ENCODE assay signal across 1 cellular context in the genomic region with DNA sequence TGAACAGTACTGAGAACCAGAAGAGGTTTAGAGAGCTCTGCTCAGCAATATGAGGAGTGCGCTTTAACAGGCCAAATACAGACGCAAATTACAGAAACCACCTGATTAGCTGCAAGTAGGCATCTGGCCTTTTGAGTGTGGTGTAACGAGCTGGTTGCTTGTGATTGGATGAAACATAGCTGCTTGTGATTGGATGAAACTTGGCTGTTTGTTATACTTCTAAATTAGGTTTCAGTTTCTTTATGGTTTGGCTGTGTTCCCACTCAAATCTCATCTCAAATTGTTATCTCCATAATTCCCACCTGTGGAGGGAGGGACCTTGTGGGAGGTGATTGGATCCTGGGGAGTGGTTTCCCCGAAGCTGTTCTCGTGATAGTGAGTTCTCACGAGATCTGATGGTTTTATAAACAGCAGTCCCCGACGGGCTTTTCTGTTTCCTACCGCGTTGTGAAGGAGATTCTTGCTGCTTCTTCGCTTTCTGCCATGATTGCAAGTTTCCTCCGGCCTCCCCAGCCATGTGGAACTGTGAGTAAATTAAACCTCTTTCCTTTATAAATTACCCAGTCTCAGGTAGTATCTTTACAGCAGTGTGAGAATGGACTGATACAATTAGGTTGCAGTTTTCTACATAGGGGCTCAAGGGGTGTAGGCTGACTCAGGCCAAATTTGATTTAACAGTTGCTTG.
A peak's percentile ranks its signal among the peaks of the same experiment; 100 is the strongest.
TF ChIP-seq lines count a peak whose summit lies in the region.

No MANE protein-coding gene starts in this region.

TF ChIP-seq in HepG2, 621 proteins besides CTCF, POLR2A, EP300 and RAD21 (continued from another document and continues in another):
- TF ChIP-seq, protein P1, sequence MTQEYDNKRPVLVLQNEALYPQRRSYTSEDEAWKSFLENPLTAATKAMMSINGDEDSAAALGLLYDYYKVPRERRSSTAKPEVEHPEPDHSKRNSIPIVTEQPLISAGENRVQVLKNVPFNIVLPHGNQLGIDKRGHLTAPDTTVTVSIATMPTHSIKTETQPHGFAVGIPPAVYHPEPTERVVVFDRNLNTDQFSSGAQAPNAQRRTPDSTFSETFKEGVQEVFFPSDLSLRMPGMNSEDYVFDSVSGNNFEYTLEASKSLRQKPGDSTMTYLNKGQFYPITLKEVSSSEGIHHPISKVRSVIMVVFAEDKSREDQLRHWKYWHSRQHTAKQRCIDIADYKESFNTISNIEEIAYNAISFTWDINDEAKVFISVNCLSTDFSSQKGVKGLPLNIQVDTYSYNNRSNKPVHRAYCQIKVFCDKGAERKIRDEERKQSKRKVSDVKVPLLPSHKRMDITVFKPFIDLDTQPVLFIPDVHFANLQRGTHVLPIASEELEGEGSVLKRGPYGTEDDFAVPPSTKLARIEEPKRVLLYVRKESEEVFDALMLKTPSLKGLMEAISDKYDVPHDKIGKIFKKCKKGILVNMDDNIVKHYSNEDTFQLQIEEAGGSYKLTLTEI (CRISPR knock-in tag; conservative IDR thresholded peaks at IDR 0.05), result no peak
- TF ChIP-seq HNRNPLL (IDR thresholded peaks at IDR 0.05; ENCODE audit: low read depth, low read length, poor library complexity, severe bottlenecking), result no peak
- no peak for TF ChIP-seq POLR2AphosphoS2 (IDR thresholded peaks at IDR 0.05; ENCODE audit: low read depth, low read length)
- TF ChIP-seq ARHGAP35 (CRISPR knock-in tag; IDR thresholded peaks at IDR 0.05; ENCODE audit: borderline replicate concordance), result no peak
- TF ChIP-seq, protein P2, sequence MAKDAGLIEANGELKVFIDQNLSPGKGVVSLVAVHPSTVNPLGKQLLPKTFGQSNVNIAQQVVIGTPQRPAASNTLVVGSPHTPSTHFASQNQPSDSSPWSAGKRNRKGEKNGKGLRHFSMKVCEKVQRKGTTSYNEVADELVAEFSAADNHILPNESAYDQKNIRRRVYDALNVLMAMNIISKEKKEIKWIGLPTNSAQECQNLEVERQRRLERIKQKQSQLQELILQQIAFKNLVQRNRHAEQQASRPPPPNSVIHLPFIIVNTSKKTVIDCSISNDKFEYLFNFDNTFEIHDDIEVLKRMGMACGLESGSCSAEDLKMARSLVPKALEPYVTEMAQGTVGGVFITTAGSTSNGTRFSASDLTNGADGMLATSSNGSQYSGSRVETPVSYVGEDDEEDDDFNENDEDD (CRISPR knock-in tag; IDR thresholded peaks at IDR 0.05; ENCODE audit: borderline replicate concordance), result no peak
- no peak for TF ChIP-seq HDAC6 (IDR thresholded peaks at IDR 0.05; ENCODE audit: low read depth, low read length)
- no peak; the same call in 1 of the 2 replicates for TF ChIP-seq DMAP1 (CRISPR knock-in tag; IDR thresholded peaks at IDR 0.05)
- no peak for TF ChIP-seq ZNF678 (CRISPR knock-in tag; IDR thresholded peaks at IDR 0.05)
- TF ChIP-seq ZNF672 (CRISPR knock-in tag; IDR thresholded peaks at IDR 0.05), result no peak
- no peak for TF ChIP-seq ZNF577 (CRISPR knock-in tag; IDR thresholded peaks at IDR 0.05; ENCODE audit: borderline replicate concordance, low read depth)
- TF ChIP-seq NFKBIZ (CRISPR knock-in tag; IDR thresholded peaks at IDR 0.05), result no peak
- TF ChIP-seq YEATS2 (CRISPR knock-in tag; IDR thresholded peaks at IDR 0.05; ENCODE audit: borderline replicate concordance), result peak; percentile 86
- TF ChIP-seq, protein P3, sequence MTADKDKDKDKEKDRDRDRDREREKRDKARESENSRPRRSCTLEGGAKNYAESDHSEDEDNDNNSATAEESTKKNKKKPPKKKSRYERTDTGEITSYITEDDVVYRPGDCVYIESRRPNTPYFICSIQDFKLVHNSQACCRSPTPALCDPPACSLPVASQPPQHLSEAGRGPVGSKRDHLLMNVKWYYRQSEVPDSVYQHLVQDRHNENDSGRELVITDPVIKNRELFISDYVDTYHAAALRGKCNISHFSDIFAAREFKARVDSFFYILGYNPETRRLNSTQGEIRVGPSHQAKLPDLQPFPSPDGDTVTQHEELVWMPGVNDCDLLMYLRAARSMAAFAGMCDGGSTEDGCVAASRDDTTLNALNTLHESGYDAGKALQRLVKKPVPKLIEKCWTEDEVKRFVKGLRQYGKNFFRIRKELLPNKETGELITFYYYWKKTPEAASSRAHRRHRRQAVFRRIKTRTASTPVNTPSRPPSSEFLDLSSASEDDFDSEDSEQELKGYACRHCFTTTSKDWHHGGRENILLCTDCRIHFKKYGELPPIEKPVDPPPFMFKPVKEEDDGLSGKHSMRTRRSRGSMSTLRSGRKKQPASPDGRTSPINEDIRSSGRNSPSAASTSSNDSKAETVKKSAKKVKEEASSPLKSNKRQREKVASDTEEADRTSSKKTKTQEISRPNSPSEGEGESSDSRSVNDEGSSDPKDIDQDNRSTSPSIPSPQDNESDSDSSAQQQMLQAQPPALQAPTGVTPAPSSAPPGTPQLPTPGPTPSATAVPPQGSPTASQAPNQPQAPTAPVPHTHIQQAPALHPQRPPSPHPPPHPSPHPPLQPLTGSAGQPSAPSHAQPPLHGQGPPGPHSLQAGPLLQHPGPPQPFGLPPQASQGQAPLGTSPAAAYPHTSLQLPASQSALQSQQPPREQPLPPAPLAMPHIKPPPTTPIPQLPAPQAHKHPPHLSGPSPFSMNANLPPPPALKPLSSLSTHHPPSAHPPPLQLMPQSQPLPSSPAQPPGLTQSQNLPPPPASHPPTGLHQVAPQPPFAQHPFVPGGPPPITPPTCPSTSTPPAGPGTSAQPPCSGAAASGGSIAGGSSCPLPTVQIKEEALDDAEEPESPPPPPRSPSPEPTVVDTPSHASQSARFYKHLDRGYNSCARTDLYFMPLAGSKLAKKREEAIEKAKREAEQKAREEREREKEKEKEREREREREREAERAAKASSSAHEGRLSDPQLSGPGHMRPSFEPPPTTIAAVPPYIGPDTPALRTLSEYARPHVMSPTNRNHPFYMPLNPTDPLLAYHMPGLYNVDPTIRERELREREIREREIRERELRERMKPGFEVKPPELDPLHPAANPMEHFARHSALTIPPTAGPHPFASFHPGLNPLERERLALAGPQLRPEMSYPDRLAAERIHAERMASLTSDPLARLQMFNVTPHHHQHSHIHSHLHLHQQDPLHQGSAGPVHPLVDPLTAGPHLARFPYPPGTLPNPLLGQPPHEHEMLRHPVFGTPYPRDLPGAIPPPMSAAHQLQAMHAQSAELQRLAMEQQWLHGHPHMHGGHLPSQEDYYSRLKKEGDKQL (CRISPR knock-in tag; IDR thresholded peaks at IDR 0.05; ENCODE audit: low read depth), result no peak
- TF ChIP-seq, protein P4, sequence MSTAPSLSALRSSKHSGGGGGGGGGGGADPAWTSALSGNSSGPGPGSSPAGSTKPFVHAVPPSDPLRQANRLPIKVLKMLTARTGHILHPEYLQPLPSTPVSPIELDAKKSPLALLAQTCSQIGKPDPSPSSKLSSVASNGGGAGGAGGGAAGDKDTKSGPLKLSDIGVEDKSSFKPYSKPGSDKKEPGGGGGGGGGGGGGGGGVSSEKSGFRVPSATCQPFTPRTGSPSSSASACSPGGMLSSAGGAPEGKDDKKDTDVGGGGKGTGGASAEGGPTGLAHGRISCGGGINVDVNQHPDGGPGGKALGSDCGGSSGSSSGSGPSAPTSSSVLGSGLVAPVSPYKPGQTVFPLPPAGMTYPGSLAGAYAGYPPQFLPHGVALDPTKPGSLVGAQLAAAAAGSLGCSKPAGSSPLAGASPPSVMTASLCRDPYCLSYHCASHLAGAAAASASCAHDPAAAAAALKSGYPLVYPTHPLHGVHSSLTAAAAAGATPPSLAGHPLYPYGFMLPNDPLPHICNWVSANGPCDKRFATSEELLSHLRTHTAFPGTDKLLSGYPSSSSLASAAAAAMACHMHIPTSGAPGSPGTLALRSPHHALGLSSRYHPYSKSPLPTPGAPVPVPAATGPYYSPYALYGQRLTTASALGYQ (CRISPR knock-in tag; IDR thresholded peaks at IDR 0.05), result peak; percentile 62
- no peak for TF ChIP-seq ZNF841 (CRISPR knock-in tag; IDR thresholded peaks at IDR 0.05; ENCODE audit: borderline replicate concordance)
- no peak for TF ChIP-seq ISL2 (CRISPR knock-in tag; IDR thresholded peaks at IDR 0.05)
- TF ChIP-seq ZNF816 (CRISPR knock-in tag; IDR thresholded peaks at IDR 0.05; ENCODE audit: borderline replicate concordance), result 0 out of 2 replicates have a peak, but pooled peaks have one; percentile 74
- no peak for TF ChIP-seq GABPA (IDR thresholded peaks at IDR 0.05; ENCODE audit: low read depth, low read length)
- TF ChIP-seq GABPA (CRISPR knock-in tag; IDR thresholded peaks at IDR 0.05; ENCODE audit: low read depth), result peak; percentile 51; the same call in 1 of the 2 replicates
- no peak for TF ChIP-seq ZNF101 (CRISPR knock-in tag; IDR thresholded peaks at IDR 0.05; ENCODE audit: borderline replicate concordance, low read depth)
- TF ChIP-seq ZNF652 (CRISPR knock-in tag; IDR thresholded peaks at IDR 0.05; ENCODE audit: borderline replicate concordance, low read depth), result no peak; the same call in 1 of the 2 replicates
- no peak for TF ChIP-seq CBX1 (IDR thresholded peaks at IDR 0.05; ENCODE audit: low read depth)
- TF ChIP-seq ZNF839 (CRISPR knock-in tag; IDR thresholded peaks at IDR 0.05; ENCODE audit: borderline replicate concordance), result no peak
- TF ChIP-seq, protein P5, sequence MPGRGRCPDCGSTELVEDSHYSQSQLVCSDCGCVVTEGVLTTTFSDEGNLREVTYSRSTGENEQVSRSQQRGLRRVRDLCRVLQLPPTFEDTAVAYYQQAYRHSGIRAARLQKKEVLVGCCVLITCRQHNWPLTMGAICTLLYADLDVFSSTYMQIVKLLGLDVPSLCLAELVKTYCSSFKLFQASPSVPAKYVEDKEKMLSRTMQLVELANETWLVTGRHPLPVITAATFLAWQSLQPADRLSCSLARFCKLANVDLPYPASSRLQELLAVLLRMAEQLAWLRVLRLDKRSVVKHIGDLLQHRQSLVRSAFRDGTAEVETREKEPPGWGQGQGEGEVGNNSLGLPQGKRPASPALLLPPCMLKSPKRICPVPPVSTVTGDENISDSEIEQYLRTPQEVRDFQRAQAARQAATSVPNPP (CRISPR knock-in tag; IDR thresholded peaks at IDR 0.05), result no peak
- TF ChIP-seq ZNF557 (CRISPR knock-in tag; IDR thresholded peaks at IDR 0.05), result no peak
- no peak for TF ChIP-seq ZNF572 (CRISPR knock-in tag; IDR thresholded peaks at IDR 0.05)
- TF ChIP-seq, protein P6, sequence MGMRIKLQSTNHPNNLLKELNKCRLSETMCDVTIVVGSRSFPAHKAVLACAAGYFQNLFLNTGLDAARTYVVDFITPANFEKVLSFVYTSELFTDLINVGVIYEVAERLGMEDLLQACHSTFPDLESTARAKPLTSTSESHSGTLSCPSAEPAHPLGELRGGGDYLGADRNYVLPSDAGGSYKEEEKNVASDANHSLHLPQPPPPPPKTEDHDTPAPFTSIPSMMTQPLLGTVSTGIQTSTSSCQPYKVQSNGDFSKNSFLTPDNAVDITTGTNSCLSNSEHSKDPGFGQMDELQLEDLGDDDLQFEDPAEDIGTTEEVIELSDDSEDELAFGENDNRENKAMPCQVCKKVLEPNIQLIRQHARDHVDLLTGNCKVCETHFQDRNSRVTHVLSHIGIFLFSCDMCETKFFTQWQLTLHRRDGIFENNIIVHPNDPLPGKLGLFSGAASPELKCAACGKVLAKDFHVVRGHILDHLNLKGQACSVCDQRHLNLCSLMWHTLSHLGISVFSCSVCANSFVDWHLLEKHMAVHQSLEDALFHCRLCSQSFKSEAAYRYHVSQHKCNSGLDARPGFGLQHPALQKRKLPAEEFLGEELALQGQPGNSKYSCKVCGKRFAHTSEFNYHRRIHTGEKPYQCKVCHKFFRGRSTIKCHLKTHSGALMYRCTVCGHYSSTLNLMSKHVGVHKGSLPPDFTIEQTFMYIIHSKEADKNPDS (CRISPR knock-in tag; IDR thresholded peaks at IDR 0.05), result no peak
- no peak for TF ChIP-seq NR2F2 (IDR thresholded peaks at IDR 0.05; ENCODE audit: borderline replicate concordance, low read depth)
- TF ChIP-seq, protein P7, sequence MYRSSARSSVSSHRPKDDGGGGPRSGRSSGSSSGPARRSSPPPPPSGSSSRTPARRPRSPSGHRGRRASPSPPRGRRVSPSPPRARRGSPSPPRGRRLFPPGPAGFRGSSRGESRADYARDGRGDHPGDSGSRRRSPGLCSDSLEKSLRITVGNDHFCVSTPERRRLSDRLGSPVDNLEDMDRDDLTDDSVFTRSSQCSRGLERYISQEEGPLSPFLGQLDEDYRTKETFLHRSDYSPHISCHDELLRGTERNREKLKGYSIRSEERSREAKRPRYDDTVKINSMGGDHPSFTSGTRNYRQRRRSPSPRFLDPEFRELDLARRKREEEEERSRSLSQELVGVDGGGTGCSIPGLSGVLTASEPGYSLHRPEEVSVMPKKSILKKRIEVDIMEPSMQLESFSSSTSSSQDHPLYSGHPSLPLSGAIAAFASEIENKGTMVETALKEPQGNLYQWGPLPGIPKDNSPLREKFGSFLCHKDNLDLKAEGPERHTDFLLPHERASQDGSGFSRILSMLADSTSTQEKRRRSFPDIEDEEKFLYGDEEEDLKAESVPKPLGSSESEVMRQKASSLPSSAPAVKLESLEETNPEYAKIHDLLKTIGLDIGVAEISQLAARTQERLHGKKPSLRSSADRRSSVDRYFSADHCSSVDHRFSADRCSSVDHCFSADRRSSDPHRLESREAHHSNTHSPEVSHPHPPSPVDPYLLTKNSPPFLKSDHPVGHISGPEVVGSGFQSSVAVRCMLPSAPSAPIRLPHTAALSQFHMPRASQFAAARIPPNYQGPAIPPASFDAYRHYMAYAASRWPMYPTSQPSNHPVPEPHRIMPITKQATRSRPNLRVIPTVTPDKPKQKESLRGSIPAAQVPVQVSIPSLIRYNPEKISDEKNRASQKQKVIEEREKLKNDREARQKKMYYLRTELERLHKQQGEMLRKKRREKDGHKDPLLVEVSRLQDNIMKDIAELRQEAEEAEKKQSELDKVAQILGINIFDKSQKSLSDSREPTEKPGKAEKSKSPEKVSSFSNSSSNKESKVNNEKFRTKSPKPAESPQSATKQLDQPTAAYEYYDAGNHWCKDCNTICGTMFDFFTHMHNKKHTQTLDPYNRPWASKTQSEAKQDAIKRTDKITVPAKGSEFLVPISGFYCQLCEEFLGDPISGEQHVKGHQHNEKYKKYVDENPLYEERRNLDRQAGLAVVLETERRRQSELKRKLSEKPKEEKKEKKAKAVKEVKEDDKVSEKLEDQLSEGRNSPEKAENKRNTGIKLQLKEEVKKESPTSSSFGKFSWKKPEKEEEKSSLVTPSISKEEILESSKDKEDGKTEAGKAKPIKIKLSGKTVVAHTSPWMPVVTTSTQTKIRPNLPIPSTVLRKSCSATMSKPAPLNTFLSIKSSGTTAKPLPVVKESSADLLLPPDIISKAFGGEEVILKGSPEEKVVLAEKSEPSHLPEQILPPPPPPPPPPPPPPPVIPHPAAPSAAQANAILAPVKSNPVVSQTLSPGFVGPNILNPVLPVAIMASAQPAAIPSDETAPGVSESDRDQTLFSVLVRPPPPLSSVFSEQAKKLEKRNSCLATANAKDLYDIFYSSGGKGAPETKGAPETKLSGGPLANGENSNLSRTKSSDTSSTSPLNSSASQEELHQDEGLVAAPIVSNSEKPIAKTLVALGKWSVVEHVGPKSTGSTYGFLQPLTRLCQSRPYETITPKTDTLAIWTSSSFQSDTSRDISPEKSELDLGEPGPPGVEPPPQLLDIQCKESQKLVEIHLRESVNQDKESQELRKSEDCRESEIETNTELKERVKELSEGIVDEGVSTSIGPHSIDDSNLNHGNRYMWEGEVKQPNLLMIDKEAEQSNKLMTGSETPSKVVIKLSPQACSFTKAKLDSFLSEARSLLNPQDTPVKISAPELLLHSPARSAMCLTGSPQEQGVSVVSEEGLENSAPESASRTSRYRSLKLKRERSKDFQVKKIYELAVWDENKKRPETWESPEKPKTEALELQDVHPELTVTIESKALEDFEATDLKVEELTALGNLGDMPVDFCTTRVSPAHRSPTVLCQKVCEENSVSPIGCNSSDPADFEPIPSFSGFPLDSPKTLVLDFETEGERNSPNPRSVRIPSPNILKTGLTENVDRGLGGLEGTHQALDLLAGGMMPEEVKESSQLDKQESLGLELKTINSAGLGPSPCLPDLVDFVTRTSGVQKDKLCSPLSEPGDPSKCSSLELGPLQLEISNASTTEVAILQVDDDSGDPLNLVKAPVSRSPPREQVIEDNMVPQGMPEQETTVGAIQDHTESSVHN (CRISPR knock-in tag; IDR thresholded peaks at IDR 0.05), result no peak
- TF ChIP-seq ZNF766 (CRISPR knock-in tag; IDR thresholded peaks at IDR 0.05; ENCODE audit: borderline replicate concordance), result no peak
